In genomic region chr2:113297596-113297995, GRCh38 we compare ENCODE assay signal across 9 cellular contexts. TPM values are rescaled to one million over a fixed set of nuclear protein-coding genes. Genes with fewer than 3 reads are reported as not detected.
DNase-seq lines count a peak whose midpoint lies in the region; ATAC-seq, FAIRE-seq and TF ChIP-seq lines count a peak whose summit lies in the region.
"Not testable (repeated sequence)": the region's sequence is repeated elsewhere in the genome, so short reads cannot be mapped to it uniquely, and the experiment has no call there.
"Had no signal": no experiment of that assay in that cellular context is flagged by ENCODE, and none has a peak within 500 bp of the region (broad histone marks: within the 10 kb centered on the region; RNA-seq: fewer than 3 reads in every experiment).

No MANE protein-coding gene starts in this region.

- not testable (repeated sequence) for H3K18ac ChIP-seq in H1 (ENCODE audit: extremely low read depth, low read length)

- CTCF ChIA-PET in H1 (lab: Charles Lee; ENCODE audit: partially characterized antibody) = interaction anchor here (0.5 to 2.6 kb wide), 15 partner anchors 10 to 151 kb away, joined by 3 to 17 read pairs (median 4); no protein-coding TSS in a partner anchor

- H3K36me3 ChIP-seq in H1 (ENCODE audit: control insufficient read depth in 2 of 4, insufficient read depth in 4 of 4, low read length in 3 of 4); left lung: not testable (repeated sequence)

- H3K4me1 Mint-ChIP-seq in activated T-helper 2 cell treated with anti-CD3 and anti-CD28 coated beads, Interferon-gamma antibody, Interleukin-2, Interleukin-4, amounts not matched to agents 10 μg/mL and 5 μg/mL and 100 μg/mL, durations not matched to agents 14 hours and 24 hours and 36 hours (ENCODE audit: low read depth) = not testable (repeated sequence)

- TF ChIP-seq RAD21 in H1 (IDR thresholded peaks at IDR 0.05 in 1 of 2, conservative IDR thresholded peaks at IDR 0.05 in 1 of 2; ENCODE audit: low read depth in 2 of 2, low read length in 2 of 2) = 0 out of 4 replicates have a peak, but pooled peaks have one; percentile 11 to 22

- not testable (repeated sequence) for H3K4me2 ChIP-seq in H1 (ENCODE audit: insufficient read depth in 1 of 2, low read depth in 2 of 2, low read length in 2 of 2)

- not testable (repeated sequence) for H3K9ac ChIP-seq in H1 (replicated peaks in 1 of 4; ENCODE audit: extremely low read depth in 1 of 4, low read depth in 3 of 4, low read length in 3 of 4)

- H4K20me1 ChIP-seq in H1 (replicated peaks in 1 of 2; ENCODE audit: control insufficient read depth in 1 of 2, insufficient read depth in 2 of 2, low read length in 2 of 2) = not testable (repeated sequence)

- H3K27ac Mint-ChIP-seq in activated T-helper 2 cell treated with anti-CD3 and anti-CD28 coated beads, Interferon-gamma antibody, Interleukin-2, Interleukin-4, amounts not matched to agents 10 μg/mL and 5 μg/mL and 100 μg/mL, durations not matched to agents 14 hours and 24 hours and 36 hours = not testable (repeated sequence)

- WGBS in H1 (ENCODE audit: extremely low coverage in 1 of 2, insufficient coverage in 1 of 2, insufficient read length in 1 of 2, insufficient replicate concordance in 2 of 2, low coverage in 1 of 2, low lambda C conversion rate in 2 of 2, missing lambda C conversion rate in 1 of 2), 2 experiments = 38% methylated on average over 1 of the region's 2 CpGs; no CpG with 5 or more reads in 1 of the 2 experiments

- peak; percentile 88 for ATAC-seq in left lung

- H3K4me1 ChIP-seq in H1 (replicated peaks in 1 of 4; ENCODE audit: control insufficient read depth in 3 of 4, insufficient read depth in 4 of 4, low read length in 3 of 4); left lung: not testable (repeated sequence)

- not testable (repeated sequence) for H3K9me3 ChIP-seq in H1 (ENCODE audit: insufficient read depth in 2 of 2, low read depth in 1 of 2, low read length in 1 of 2); left lung

- not testable (repeated sequence) for TF ChIP-seq POLR2A in H1 (IDR thresholded peaks at IDR 0.05; ENCODE audit: control extremely low read depth in 1 of 2, low read depth in 2 of 2, low read length in 2 of 2)

- H2BK120ac ChIP-seq in H1 (replicated peaks; ENCODE audit: low read depth, low read length) = not testable (repeated sequence)

- not testable (repeated sequence) for H3K4me3 Mint-ChIP-seq in activated T-helper 2 cell treated with anti-CD3 and anti-CD28 coated beads, Interferon-gamma antibody, Interleukin-2, Interleukin-4, amounts not matched to agents 10 μg/mL and 5 μg/mL and 100 μg/mL, durations not matched to agents 14 hours and 24 hours and 36 hours (ENCODE audit: low read depth)

- H2AK5ac ChIP-seq in H1 (ENCODE audit: low read depth, low read length) = not testable (repeated sequence)

- not testable (repeated sequence) for H3K4ac ChIP-seq in H1 (replicated peaks; ENCODE audit: insufficient read length, low read depth, low read length)

- not testable (repeated sequence) for TF ChIP-seq EP300 in H1 (IDR thresholded peaks at IDR 0.05; ENCODE audit: borderline replicate concordance in 1 of 2, low read depth in 2 of 2, low read length in 2 of 2)

- H3K27ac ChIP-seq in H1 (ENCODE audit: low read depth, low read length); left lung: not testable (repeated sequence)

- peaks cover 34% of the 10 kb centered on the region for H3K27me3 Mint-ChIP-seq in activated T-helper 2 cell treated with anti-CD3 and anti-CD28 coated beads, Interferon-gamma antibody, Interleukin-2, Interleukin-4, amounts not matched to agents 10 μg/mL and 5 μg/mL and 100 μg/mL, durations not matched to agents 14 hours and 24 hours and 36 hours (ENCODE audit: low read depth)

- H4K8ac ChIP-seq in H1 (ENCODE audit: extremely low read depth, insufficient read depth, low read length) = not testable (repeated sequence)

- H2BK20ac ChIP-seq in H1 (ENCODE audit: low read length) = not testable (repeated sequence)

- H4K91ac ChIP-seq in H1 (replicated peaks; ENCODE audit: insufficient read length, low read length) = not testable (repeated sequence)

- H2BK5ac ChIP-seq in H1 (ENCODE audit: low read depth, low read length) = not testable (repeated sequence)

- H4K5ac ChIP-seq in H1 (ENCODE audit: insufficient read length, low read depth, low read length) = not testable (repeated sequence)

- not testable (repeated sequence) for H3K4me3 ChIP-seq in AG10803 (ENCODE audit: low read length); H1 (ENCODE audit: extremely low read depth in 1 of 4, insufficient read depth in 2 of 4, low read depth in 3 of 4, low read length in 4 of 4); left lung

- H2BK15ac ChIP-seq in H1 (ENCODE audit: low read length) = not testable (repeated sequence)

- H3K36me3 Mint-ChIP-seq in activated T-helper 2 cell treated with anti-CD3 and anti-CD28 coated beads, Interferon-gamma antibody, Interleukin-2, Interleukin-4, amounts not matched to agents 10 μg/mL and 5 μg/mL and 100 μg/mL, durations not matched to agents 14 hours and 24 hours and 36 hours (ENCODE audit: low read depth) = not testable (repeated sequence)

- TF ChIP-seq CTCF in AG10803 (conservative IDR thresholded peaks at IDR 0.05; ENCODE audit: low read length) (peak; percentile 10; the same call in 1 of the 2 replicates), GM13977 (IDR thresholded peaks at IDR 0.05; ENCODE audit: extremely low read depth, insufficient read depth, missing control alignments) (peak; percentile 44), H1 (IDR thresholded peaks at IDR 0.05; ENCODE audit: control extremely low read depth in 1 of 3, insufficient read depth in 1 of 3, low read depth in 1 of 3, low read length in 3 of 3) (peak in 2 of 3 experiments; percentile 35 to 38; a peak in 3 of 4 replicates)
- TF ChIP-seq CTCF in left lung (IDR thresholded peaks at IDR 0.05) = not testable (repeated sequence)

- not testable (repeated sequence) for H3K23me2 ChIP-seq in H1 (ENCODE audit: low read depth, low read length)

- not testable (repeated sequence) for FAIRE-seq in H1 (lab: Jason Lieb, UNC)

- H3K23ac ChIP-seq in H1 (ENCODE audit: insufficient read length) = not testable (repeated sequence)

- in situ Hi-C loops in GM13977 (cut with MboI; ENCODE audit: low pct_unique_long_range_greater_than_20kb, low sequenced_read_pairs, unreplicated experiment) = not testable (repeated sequence)

- not testable (repeated sequence) for H3K14ac ChIP-seq in H1 (ENCODE audit: insufficient read length)

- not testable (repeated sequence) for H2AFZ ChIP-seq in H1 (ENCODE audit: low read length)

- not testable (repeated sequence) for H3K27me3 ChIP-seq in H1 (replicated peaks in 1 of 4; ENCODE audit: control insufficient read depth in 3 of 4, extremely low read depth in 1 of 4, insufficient read depth in 3 of 4, low read length in 3 of 4); left lung

- H3K56ac ChIP-seq in H1 (replicated peaks; ENCODE audit: insufficient read length, low read depth, low read length) = not testable (repeated sequence)

- not testable (repeated sequence) for H3K79me2 ChIP-seq in H1 (ENCODE audit: control insufficient read depth in 1 of 2, insufficient read depth in 2 of 2, low read length in 2 of 2)

- H3K79me1 ChIP-seq in H1 (ENCODE audit: low read depth, low read length) = not testable (repeated sequence)

- DNase-seq in AG10803 (ENCODE audit: low read depth); GM13977 (ENCODE audit: low spot score); H1 (ENCODE audit: low read depth in 1 of 2, low spot score in 2 of 2); left lung: not testable (repeated sequence)
- peak; percentile 1 for DNase-seq in NCI-H748 (lab: John Stamatoyannopoulos, UW; ENCODE audit: unreplicated experiment)
- DNase-seq in activated CD4-positive, CD25-positive, alpha-beta regulatory T cell treated with anti-CD3 and anti-CD28 coated beads, Interleukin-2, amount 50 U/mL, for 72 hours = peak; percentile 55
- DNase-seq in activated T-helper 2 cell treated with anti-CD3 and anti-CD28 coated beads, Interferon-gamma antibody, Interleukin-2, Interleukin-4, amounts not matched to agents 10 μg/mL and 5 μg/mL and 100 μg/mL, durations not matched to agents 14 hours and 24 hours and 36 hours (ENCODE audit: low spot score) = peak; percentile 18
- DNase-seq in stimulated activated CD4-positive, alpha-beta T cell treated with anti-CD3 and anti-CD28 coated beads, Interleukin-2, amount 100 ng/mL, for 48 hours = peak; percentile 43 to 54

- H3K9me3 Mint-ChIP-seq in activated T-helper 2 cell treated with anti-CD3 and anti-CD28 coated beads, Interferon-gamma antibody, Interleukin-2, Interleukin-4, amounts not matched to agents 10 μg/mL and 5 μg/mL and 100 μg/mL, durations not matched to agents 14 hours and 24 hours and 36 hours = not testable (repeated sequence)

- POLR2A ChIA-PET in H1 (lab: Charles Lee; ENCODE audit: partially characterized antibody) = not testable (repeated sequence)

- H2BK12ac ChIP-seq in H1 (ENCODE audit: low read depth, low read length) = not testable (repeated sequence)

- intact Hi-C loops in activated T-helper 2 cell treated with anti-CD3 and anti-CD28 coated beads, Interferon-gamma antibody, Interleukin-2, Interleukin-4, amounts not matched to agents 10 μg/mL and 5 μg/mL and 100 μg/mL, durations not matched to agents 14 hours and 24 hours and 36 hours (cut with micrococcal nuclease) = loop anchor here (2.0 kb wide), 1 partner anchor 73 kb away; no protein-coding TSS in a partner anchor
- intact Hi-C loops in left lung (cut with DNase I) = not testable (repeated sequence)

TF ChIP-seq in H1, 55 proteins besides CTCF, POLR2A, EP300 and RAD21:
- TF ChIP-seq FOSL1 (IDR thresholded peaks at IDR 0.05; ENCODE audit: insufficient read depth, low read depth, low read length) = 0 out of 2 replicates have a peak, but pooled peaks have one; percentile 53
TF ChIP-seq in H1: peak in this region for 1; not testable (repeated sequence) for 54.

RNA-seq across cellular contexts. Expression of gene PAX8, which starts 18.9 kb away (rescaled TPM):
- 0.76 and 0.84 TPM in 2 replicates for total RNA-seq in activated T-helper 2 cell treated with anti-CD3 and anti-CD28 coated beads, Interferon-gamma antibody, Interleukin-2, Interleukin-4, amounts not matched to agents 10 μg/mL and 5 μg/mL and 100 μg/mL, durations not matched to agents 14 hours and 24 hours and 36 hours
- total RNA-seq in H1 (2021; fragmentation: NEBNext Ultra II Directional; extraction: Animal tissue kit (Norgen Biotek cat#: 25700)) = not detected in 2 replicates
- 0.02 and 0.08 TPM in 2 replicates for polyA plus RNA-seq in H1 (2011; rRNA removed)
- polyA plus RNA-seq in H1 (2011; cell fraction: cytosol; rRNA removed) = 0.04 TPM
- polyA plus RNA-seq in H1 (2011; cell fraction: nucleus; rRNA removed) = not detected
- 0.10 to 0.34 TPM (median 0.13 TPM) in 3 of 4 replicates, not detected in the other for polyA plus RNA-seq in H1 (2012, experiment 1 of 2)
- polyA plus RNA-seq in H1 (2012, experiment 2 of 2) = not detected
- polyA plus RNA-seq in H1 (2013, experiment 1 of 2) = 0.04 TPM
- 0.06 TPM for polyA plus RNA-seq in H1 (2013, experiment 2 of 2)
- polyA minus RNA-seq in H1 (2011; rRNA and poly(A)+ RNA removed) = 0.09 TPM in 1 of 2 replicates, not detected in the other
- not detected for polyA minus RNA-seq in H1 (2011; cell fraction: cytosol; rRNA and poly(A)+ RNA removed)
- not detected for polyA minus RNA-seq in H1 (2011; cell fraction: nucleus; rRNA and poly(A)+ RNA removed)
- total RNA-seq in left lung = 1 to 10 TPM; 2.6 to 4.8 TPM
- polyA plus RNA-seq: neural cell had no signal
